Comparison of ENCODE assay signal across 8 cellular contexts in the genomic region with DNA sequence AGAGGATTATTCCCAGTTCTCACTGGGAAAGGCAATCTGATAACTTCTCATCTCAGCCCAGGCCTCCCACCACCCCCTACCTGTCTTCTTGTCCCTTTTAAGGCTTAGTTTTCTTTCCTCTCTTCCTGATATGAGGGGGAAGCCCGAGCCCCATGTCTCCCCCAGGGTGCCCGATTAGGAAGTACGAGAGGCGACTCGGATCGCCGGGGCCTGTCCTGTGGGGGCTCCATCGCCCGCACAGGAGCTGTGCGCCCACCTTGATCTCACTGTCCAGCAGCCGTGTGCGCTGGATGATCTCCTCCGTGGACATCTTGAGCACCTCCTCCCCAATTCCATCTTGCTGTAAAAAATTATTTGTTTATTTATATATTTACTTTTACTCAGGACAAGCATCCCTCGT. TPM values are rescaled to one million over a fixed set of nuclear protein-coding genes. Genes with fewer than 3 reads are reported as not detected.
DNase-seq lines count a peak whose midpoint lies in the region; ATAC-seq, FAIRE-seq and TF ChIP-seq lines count a peak whose summit lies in the region.

No MANE protein-coding gene starts in this region.

- no peaks in the 10 kb centered on the region for H4K20me1 ChIP-seq in HCT116 (ENCODE audit: insufficient read depth)

- no peaks in the 10 kb centered on the region for H3K27me3 ChIP-seq in HCT116 (ENCODE audit: insufficient read depth, low read length)
- H3K27me3 ChIP-seq in right cardiac atrium (ENCODE audit: control insufficient read depth, insufficient read depth): no peaks in the 10 kb centered on the region

- FAIRE-seq in frontal cortex (lab: Jason Lieb, UNC): no peak

- H3K36me3 ChIP-seq in HCT116 (ENCODE audit: control insufficient read depth in 1 of 2, insufficient read depth in 2 of 2, low read length in 2 of 2): peaks cover 21 to 31% of the 10 kb centered on the region in 2 experiments; a peak in 3 of 4 replicates

- RAD21 ChIA-PET in HCT116 (lab: Charles Lee; ENCODE audit: low non-redundant PET in 1 of 2, low total read pairs in 2 of 2, uncharacterized antibody in 2 of 2, unreplicated experiment in 2 of 2): no interaction called here

- H3K4me3 ChIP-seq in HCT116 (replicated peaks in 1 of 2; ENCODE audit: low read depth in 1 of 2, low read length in 2 of 2) (peak overlapping the region; percentile 92 to 98), right cardiac atrium (ENCODE audit: low read length) (peak overlapping the region; percentile 96), skin epidermis (peak overlapping the region; percentile 62 to 98 (median 96))

- H3K4me1 ChIP-seq in HCT116 (ENCODE audit: control insufficient read depth in 1 of 2, insufficient read depth in 2 of 2, low read length in 2 of 2): peaks cover 12 to 23% of the 10 kb centered on the region in 2 experiments
- peaks cover 9% of the 10 kb centered on the region for H3K4me1 ChIP-seq in right cardiac atrium (ENCODE audit: control insufficient read depth, insufficient read depth, low read length)

- H3K4me3 Mint-ChIP-seq in activated CD4-positive, alpha-beta memory T cell treated with anti-CD3 and anti-CD28 coated beads, Interleukin-2, amount 10 ng/mL, durations not matched to agents 7 days and 5 days: peak overlapping the region; percentile 97

- H3K4me1 Mint-ChIP-seq in activated CD4-positive, alpha-beta memory T cell treated with anti-CD3 and anti-CD28 coated beads, Interleukin-2, amount 10 ng/mL, durations not matched to agents 7 days and 5 days: peaks cover 29% of the 10 kb centered on the region

- POLR2A ChIA-PET in HCT116 (lab: Charles Lee): interaction anchor here (2.3 kb wide), 1 partner anchor 10 kb away, joined by 10 read pairs; no protein-coding TSS in a partner anchor
- POLR2A ChIA-PET in activated CD4-positive, alpha-beta memory T cell treated with anti-CD3 and anti-CD28 coated beads, Interleukin-2, amount 10 ng/mL, durations not matched to agents 7 days and 5 days (lab: Charles Lee): interaction anchor here (0.8 to 4.9 kb wide), 14 partner anchors 9 to 725 kb away, joined by 3 to 48 read pairs (median 4); a partner anchor contains a TSS

- no peaks in the 10 kb centered on the region for H3K9me2 ChIP-seq in HCT116 (ENCODE audit: insufficient read depth)

- BruUV-seq in HCT116 (replicated peaks; lab: Mats Ljungman, UMichigan): TSS peak; percentile 73

- H3K79me2 ChIP-seq in HCT116 (ENCODE audit: insufficient read depth, low read length): peaks cover 45% of the 10 kb centered on the region

- peak overlapping the region; percentile 98 for H3K27ac Mint-ChIP-seq in activated CD4-positive, alpha-beta memory T cell treated with anti-CD3 and anti-CD28 coated beads, Interleukin-2, amount 10 ng/mL, durations not matched to agents 7 days and 5 days

- TF ChIP-seq CTCF in HCT116 (IDR thresholded peaks at IDR 0.05 in 2 of 3, conservative IDR thresholded peaks at IDR 0.05 in 1 of 3; ENCODE audit: borderline replicate concordance in 1 of 3, insufficient read depth in 1 of 3, low read depth in 2 of 3, low read length in 2 of 3): no peak

- no peak for TF ChIP-seq RAD21 in HCT116 (IDR thresholded peaks at IDR 0.05; ENCODE audit: low read depth)

- no peak for ATAC-seq in HCT116
- peak in 1 of 2 donors; percentile 1 for ATAC-seq in right cardiac atrium
- no peak for ATAC-seq in left lobe of liver

- peak overlapping the region; percentile 77 for H3K27ac ChIP-seq in HCT116 (ENCODE audit: low read depth, low read length)
- peak overlapping the region; percentile 30 for H3K27ac ChIP-seq in right cardiac atrium (ENCODE audit: low read length)
- peak overlapping the region; percentile 65 to 99 (median 95) for H3K27ac ChIP-seq in skin epidermis

- under 1% methylated on average over 14 of the region's 14 CpGs for WGBS in right cardiac atrium

- H3K27me3 Mint-ChIP-seq in activated CD4-positive, alpha-beta memory T cell treated with anti-CD3 and anti-CD28 coated beads, Interleukin-2, amount 10 ng/mL, durations not matched to agents 7 days and 5 days: no peaks in the 10 kb centered on the region

- no peak overlapping the region for H2AFZ ChIP-seq in HCT116 (ENCODE audit: low read depth, low read length, poor library complexity, severe bottlenecking)

- H3K36me3 Mint-ChIP-seq in activated CD4-positive, alpha-beta memory T cell treated with anti-CD3 and anti-CD28 coated beads, Interleukin-2, amount 10 ng/mL, durations not matched to agents 7 days and 5 days (ENCODE audit: low read depth): peaks cover 38% of the 10 kb centered on the region

- DNase-seq in HCT116 (ENCODE audit: low read depth, low spot score): no peak
- DNase-seq in activated CD4-positive, alpha-beta memory T cell treated with anti-CD3 and anti-CD28 coated beads, Interleukin-2, amount 10 ng/mL, durations not matched to agents 7 days and 5 days: no peak
- DNase-seq in right cardiac atrium: peak in 1 of 3 donors; percentile 38
- DNase-seq in ureter (ENCODE audit: low spot score): no peak
- no peak for DNase-seq in frontal cortex (ENCODE audit: low spot score in 2 of 2)
- DNase-seq in left lobe of liver (ENCODE audit: low spot score): no peak
- no peak for DNase-seq in iPS-NIHi11 (ENCODE audit: low spot score)

- H3K4me2 ChIP-seq in HCT116 (ENCODE audit: low read length): peak overlapping the region; percentile 79

- CTCF ChIA-PET in HCT116 (lab: Charles Lee): interaction anchor here (2.7 kb wide), 1 partner anchor 14 kb away, joined by 12 read pairs; no protein-coding TSS in a partner anchor
- CTCF ChIA-PET in activated CD4-positive, alpha-beta memory T cell treated with anti-CD3 and anti-CD28 coated beads, Interleukin-2, amount 10 ng/mL, durations not matched to agents 7 days and 5 days (lab: Charles Lee): interaction anchor here (1.9 to 6.0 kb wide), 2 partner anchors 15 to 52 kb away, joined by 10 to 59 read pairs; a partner anchor contains a TSS

- no peak for TF ChIP-seq POLR2A in HCT116 (IDR thresholded peaks at IDR 0.05; ENCODE audit: borderline replicate concordance, extremely low read depth, insufficient read depth, insufficient read length)

- H3K9me3 Mint-ChIP-seq in activated CD4-positive, alpha-beta memory T cell treated with anti-CD3 and anti-CD28 coated beads, Interleukin-2, amount 10 ng/mL, durations not matched to agents 7 days and 5 days: no peaks in the 10 kb centered on the region

- intact Hi-C loops in HCT116 (cut with micrococcal nuclease) (loop anchor here (10.0 kb wide), 1 partner anchor 129 kb away; a partner anchor contains a TSS), right cardiac atrium (cut with DNase I) (no loop called here)

- H3K9ac ChIP-seq in HCT116 (ENCODE audit: low read length): peak overlapping the region; percentile 96

- no peaks in the 10 kb centered on the region for H3K9me3 ChIP-seq in HCT116 (ENCODE audit: control insufficient read depth in 1 of 2, insufficient read depth in 1 of 2, low read depth in 1 of 2, low read length in 2 of 2)
- no peaks in the 10 kb centered on the region for H3K9me3 ChIP-seq in right cardiac atrium (ENCODE audit: control insufficient read depth, low read length)

RNA-seq across cellular contexts. Expression of a gene that starts 0.6 kb away (rescaled TPM):
- total RNA-seq in HCT116 (2021; ENCODE audit: unreplicated experiment) (155 TPM), right cardiac atrium (100 to 1,000 TPM; 122 to 162 (median 155) TPM), ureter (87.4 TPM), frontal cortex (104 TPM), left lobe of liver (64.6 TPM)
- polyA plus RNA-seq in HCT116 (2012): 224 and 256 TPM in 2 replicates
- 100 to 1,000 TPM; 111 to 112 TPM for total RNA-seq in activated CD4-positive, alpha-beta memory T cell treated with anti-CD3 and anti-CD28 coated beads, Interleukin-2, amount 10 ng/mL, durations not matched to agents 7 days and 5 days
- 170 TPM for polyA plus RNA-seq in right cardiac atrium

RNA-seq across cellular contexts. Expression of a gene that starts 17.2 kb away (rescaled TPM):
- total RNA-seq in HCT116 (2021; ENCODE audit: unreplicated experiment): 23.9 TPM
- polyA plus RNA-seq in HCT116 (2012): 15.9 and 17.1 TPM in 2 replicates
- total RNA-seq in activated CD4-positive, alpha-beta memory T cell treated with anti-CD3 and anti-CD28 coated beads, Interleukin-2, amount 10 ng/mL, durations not matched to agents 7 days and 5 days: 10 to 100 TPM; 23.6 to 24.2 TPM
- total RNA-seq in right cardiac atrium: 10 to 100 TPM; 41.7 to 46.6 (median 44.9) TPM
- 61.6 TPM for polyA plus RNA-seq in right cardiac atrium
- 40.4 TPM for total RNA-seq in ureter
- 8.6 TPM for total RNA-seq in frontal cortex
- total RNA-seq in left lobe of liver: 15.8 TPM

RNA-seq across cellular contexts. Expression of a gene that starts 23.3 kb away (rescaled TPM):
- total RNA-seq in HCT116 (2021; ENCODE audit: unreplicated experiment) (0.57 TPM), right cardiac atrium (under 1 TPM; 0.17 to 0.50 (median 0.39) TPM), ureter (0.44 TPM), frontal cortex (not detected), left lobe of liver (0.68 TPM)
- polyA plus RNA-seq in HCT116 (2012): 0.17 and 0.41 TPM in 2 replicates
- total RNA-seq in activated CD4-positive, alpha-beta memory T cell treated with anti-CD3 and anti-CD28 coated beads, Interleukin-2, amount 10 ng/mL, durations not matched to agents 7 days and 5 days: under 1 TPM; 0.30 to 0.65 TPM
- 0.23 TPM for polyA plus RNA-seq in right cardiac atrium

RNA-seq across cellular contexts. Expression of a gene that starts 47.3 kb away (rescaled TPM):
- total RNA-seq in HCT116 (2021; ENCODE audit: unreplicated experiment): 0.32 TPM
- polyA plus RNA-seq in HCT116 (2012): not detected in 2 replicates
- total RNA-seq in activated CD4-positive, alpha-beta memory T cell treated with anti-CD3 and anti-CD28 coated beads, Interleukin-2, amount 10 ng/mL, durations not matched to agents 7 days and 5 days: not detected
- total RNA-seq in right cardiac atrium: 10 to 100 TPM; 11.6 to 24.1 (median 18.6) TPM
- 5.9 TPM for polyA plus RNA-seq in right cardiac atrium
- total RNA-seq in ureter: 10.6 TPM
- total RNA-seq in frontal cortex: 1.2 TPM
- 10.9 TPM for total RNA-seq in left lobe of liver

Comparison
In these comparisons a context has a peak if more than half of its experiments do, and no peak if none do; other contexts are left out.
1. H3K27ac ChIP-seq: peak in every context shown above with its lines; median percentile 95 in skin epidermis; 77 in HCT116; 30 in right cardiac atrium.